In the genomic region with DNA sequence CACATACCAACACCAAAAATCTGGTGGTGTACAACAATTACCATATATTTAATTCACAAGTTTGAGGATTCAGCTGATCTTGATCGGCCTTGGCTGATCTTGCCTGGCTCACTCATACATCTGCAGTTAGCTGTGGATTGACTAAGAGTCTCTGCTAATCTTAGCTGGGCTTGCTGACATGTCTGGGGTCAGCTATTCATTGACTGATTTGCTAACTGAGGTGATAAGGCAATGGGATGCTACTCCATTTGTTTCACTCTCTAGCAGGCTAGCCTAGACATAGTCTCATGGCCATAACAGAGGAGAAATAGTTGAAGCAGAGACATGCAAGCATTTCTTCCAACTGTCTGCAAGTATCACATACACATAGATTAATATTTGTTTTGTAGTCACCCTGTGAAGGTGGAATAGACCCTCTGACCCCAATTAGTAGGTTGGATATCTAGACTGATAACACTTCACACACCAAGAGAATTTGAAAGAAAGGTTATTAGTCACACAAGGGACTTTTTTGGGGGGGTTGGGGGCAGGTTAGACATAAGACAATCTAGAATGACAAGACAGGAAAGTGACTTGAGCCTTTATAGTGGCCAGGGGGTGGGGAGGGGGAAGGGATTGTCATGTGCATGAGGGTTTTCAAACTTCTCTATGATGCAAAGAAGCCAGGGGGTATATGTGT, we compare ENCODE assay signal across 28 cellular contexts.
"Had no signal": no experiment of that assay in that cellular context is flagged by ENCODE, and none has a peak within 500 bp of the region (broad histone marks: within the 10 kb centered on the region; RNA-seq: fewer than 3 reads in every experiment).

No MANE protein-coding gene starts in this region.

- DNase-seq: natural killer cell; occipital lobe; ovary; posterior cingulate gyrus; psoas muscle; right cardiac atrium; right lobe of liver; sigmoid colon; small intestine; stimulated activated CD4-positive, alpha-beta T cell treated with anti-CD3 and anti-CD28 coated beads, Interleukin-15, amount 100 ng/mL, for 24 hours; stimulated activated CD4-positive, alpha-beta T cell treated with anti-CD3 and anti-CD28 coated beads, Interleukin-2, amount 100 ng/mL, for 24 hours; stimulated activated CD4-positive, alpha-beta T cell treated with anti-CD3 and anti-CD28 coated beads, Interleukin-2, amount 100 ng/mL, for 48 hours; stimulated activated CD4-positive, alpha-beta T cell treated with anti-CD3 and anti-CD28 coated beads, Interleukin-4, amount 100 ng/mL, for 24 hours; stimulated activated naive B cell treated with anti-CD40 and anti-IgM and Interleukin-4, amounts not matched to agents 10 μg/mL and 1 μg/mL and 100 μg/mL, for 72 hours; stimulated activated naive CD4-positive, alpha-beta T cell treated with Interleukin-2 at 50 U/mL for 16 hours; stomach; thyroid gland; trophoblast cell; upper lobe of left lung had no signal

- H3K4me3 Mint-ChIP-seq: natural killer cell; nephron; neural progenitor cell; stimulated activated effector memory CD8-positive, alpha-beta T cell treated with anti-CD3 and anti-CD28 coated beads, Interleukin-12 subunit alpha, Interleukin-12 subunit beta, amount 100 ng/mL, for 72 hours; stimulated activated naive B cell treated with anti-CD40 and anti-IgM and Interleukin-4, amounts not matched to agents 10 μg/mL and 1 μg/mL and 100 μg/mL, for 72 hours had no signal

- H3K27ac Mint-ChIP-seq: natural killer cell; nephron; neural progenitor cell; progenitor cell of endocrine pancreas; stimulated activated effector memory CD8-positive, alpha-beta T cell treated with anti-CD3 and anti-CD28 coated beads, Interleukin-12 subunit alpha, Interleukin-12 subunit beta, amount 100 ng/mL, for 72 hours; stimulated activated naive B cell treated with anti-CD40 and anti-IgM and Interleukin-4, amounts not matched to agents 10 μg/mL and 1 μg/mL and 100 μg/mL, for 72 hours had no signal

- H2AFZ ChIP-seq: neural progenitor cell, parathyroid adenoma had no signal

- H3K4me1 ChIP-seq: neural progenitor cell, parathyroid adenoma, psoas muscle, right lobe of liver, sigmoid colon, stomach, thyroid gland, tibial nerve, upper lobe of left lung, vagina had no signal

- H3K27me3 ChIP-seq: neural progenitor cell, ovary, right lobe of liver, sigmoid colon, thyroid gland, upper lobe of left lung, vagina had no signal

- H3K4me1 Mint-ChIP-seq: natural killer cell; nephron; neural progenitor cell; stimulated activated effector memory CD8-positive, alpha-beta T cell treated with anti-CD3 and anti-CD28 coated beads, Interleukin-12 subunit alpha, Interleukin-12 subunit beta, amount 100 ng/mL, for 72 hours; stimulated activated naive B cell treated with anti-CD40 and anti-IgM and Interleukin-4, amounts not matched to agents 10 μg/mL and 1 μg/mL and 100 μg/mL, for 72 hours had no signal

- ATAC-seq: natural killer cell; psoas muscle; right cardiac atrium; right lobe of liver; stimulated activated effector memory CD8-positive, alpha-beta T cell treated with anti-CD3 and anti-CD28 coated beads, Interleukin-12 subunit alpha, Interleukin-12 subunit beta, amount 100 ng/mL, for 72 hours; stimulated activated naive B cell treated with anti-CD40 and anti-IgM and Interleukin-4, amounts not matched to agents 10 μg/mL and 1 μg/mL and 100 μg/mL, for 72 hours had no signal

- H3K79me2 ChIP-seq: parathyroid adenoma had no signal

- H3K4me3 ChIP-seq: neural progenitor cell, ovary, psoas muscle, right lobe of liver, sigmoid colon, stomach, thoracic aorta, thyroid gland, tibial nerve, upper lobe of left lung, vagina had no signal

- FAIRE-seq: small intestine, urothelium cell line had no signal

- H3K27ac ChIP-seq: neural progenitor cell, ovary, parathyroid adenoma, psoas muscle, right lobe of liver, sigmoid colon, stomach, thoracic aorta, thyroid gland, tibial nerve, upper lobe of left lung, vagina had no signal

- H3K9me3 Mint-ChIP-seq: natural killer cell; stimulated activated effector memory CD8-positive, alpha-beta T cell treated with anti-CD3 and anti-CD28 coated beads, Interleukin-12 subunit alpha, Interleukin-12 subunit beta, amount 100 ng/mL, for 72 hours; stimulated activated naive B cell treated with anti-CD40 and anti-IgM and Interleukin-4, amounts not matched to agents 10 μg/mL and 1 μg/mL and 100 μg/mL, for 72 hours had no signal

- H3K9ac ChIP-seq: neural progenitor cell, parathyroid adenoma had no signal

- H3K4me2 ChIP-seq: neural progenitor cell had no signal

- H3K9me3 ChIP-seq: ovary, psoas muscle, right lobe of liver, sigmoid colon, stomach, thoracic aorta, thyroid gland, tibial nerve, upper lobe of left lung, vagina had no signal

- H3K36me3 ChIP-seq: neural progenitor cell, ovary, right lobe of liver, sigmoid colon, stomach, thoracic aorta, thyroid gland, tibial nerve, upper lobe of left lung, vagina had no signal
